ENCODE assay signal across 21 cellular contexts in genomic region chr13:41609828-41610227, GRCh38.
DNase-seq lines count a peak whose midpoint lies in the region; ATAC-seq and TF ChIP-seq lines count a peak whose summit lies in the region.
"Had no signal": no experiment of that assay in that cellular context is flagged by ENCODE, and none has a peak within 500 bp of the region (broad histone marks: within the 10 kb centered on the region; RNA-seq: fewer than 3 reads in every experiment).

No MANE protein-coding gene starts in this region.

- H3K36me3 ChIP-seq in left ventricle myocardium inferior (peaks cover 44% of the 10 kb centered on the region), right atrium auricular region (peaks cover 28% of the 10 kb centered on the region), upper lobe of right lung (peaks cover 5% of the 10 kb centered on the region)
- H3K36me3 ChIP-seq: prostate gland had no signal

- H3K4me1 Mint-ChIP-seq in endothelial cell (ENCODE audit: unreplicated experiment) (peaks cover 32% of the 10 kb centered on the region), neural crest cell (peaks cover 8% of the 10 kb centered on the region)
- H3K4me1 Mint-ChIP-seq: activated CD8-positive, alpha-beta memory T cell treated with anti-CD3 and anti-CD28 coated beads, Interleukin-2, amount 10 ng/mL, durations not matched to agents 7 days and 5 days; activated naive CD8-positive, alpha-beta T cell treated with anti-CD3 and anti-CD28 coated beads, Interleukin-2, amount 50 U/mL, for 24 hours; CD14-positive monocyte had no signal

- H3K4me3 ChIP-seq in left ventricle myocardium inferior (no peak overlapping the region), right atrium auricular region (no peak overlapping the region), upper lobe of right lung (no peak overlapping the region)
- H3K4me3 ChIP-seq: cardiac muscle cell, dorsolateral prefrontal cortex, prostate gland, spleen had no signal

- peak; percentile 70 for ATAC-seq in upper lobe of right lung
- ATAC-seq in HG03280 (IDR thresholded peaks at IDR 0.05; ENCODE audit: unreplicated experiment), result no peak
- ATAC-seq: activated CD8-positive, alpha-beta memory T cell treated with anti-CD3 and anti-CD28 coated beads, Interleukin-2, amount 10 ng/mL, durations not matched to agents 7 days and 5 days; activated naive CD8-positive, alpha-beta T cell treated with anti-CD3 and anti-CD28 coated beads, Interleukin-2, amount 50 U/mL, for 24 hours; natural killer cell treated with Interleukin-12 subunit alpha and Interleukin-12 subunit beta and Interleukin-15 and Interleukin-18, amount 100 ng/mL, for 72 hours; SK-N-SH treated with all-trans-retinoic acid at 6 μM for 48 hours had no signal

- H3K9me3 Mint-ChIP-seq in endothelial cell (ENCODE audit: unreplicated experiment) (no peaks in the 10 kb centered on the region), neural crest cell (no peaks in the 10 kb centered on the region)
- H3K9me3 Mint-ChIP-seq: activated naive CD8-positive, alpha-beta T cell treated with anti-CD3 and anti-CD28 coated beads, Interleukin-2, amount 50 U/mL, for 24 hours; natural killer cell treated with Interleukin-12 subunit alpha and Interleukin-12 subunit beta and Interleukin-15 and Interleukin-18, amount 100 ng/mL, for 72 hours had no signal

- H3K4me3 Mint-ChIP-seq in endothelial cell (ENCODE audit: unreplicated experiment) (no peak overlapping the region), neural crest cell (no peak overlapping the region)
- H3K4me3 Mint-ChIP-seq: activated CD8-positive, alpha-beta memory T cell treated with anti-CD3 and anti-CD28 coated beads, Interleukin-2, amount 10 ng/mL, durations not matched to agents 7 days and 5 days; activated naive CD8-positive, alpha-beta T cell treated with anti-CD3 and anti-CD28 coated beads, Interleukin-2, amount 50 U/mL, for 24 hours; CD14-positive monocyte; natural killer cell treated with Interleukin-12 subunit alpha and Interleukin-12 subunit beta and Interleukin-15 and Interleukin-18, amount 100 ng/mL, for 72 hours had no signal

- no peaks in the 10 kb centered on the region for H3K9me3 ChIP-seq in left ventricle myocardium inferior (replicated peaks)
- no peaks in the 10 kb centered on the region for H3K9me3 ChIP-seq in right atrium auricular region
- no peaks in the 10 kb centered on the region for H3K9me3 ChIP-seq in upper lobe of right lung
- H3K9me3 ChIP-seq: prostate gland, spleen had no signal

- DNase-seq in left ventricle myocardium inferior (no peak), right atrium auricular region (ENCODE audit: low spot score) (no peak), endothelial cell (ENCODE audit: low spot score) (no peak), neural crest cell (ENCODE audit: low read depth, low spot score) (no peak), upper lobe of right lung (no peak), DMS153 treated with DMSO at 0.1 percent for 48 hours (lab: John Stamatoyannopoulos, UW; ENCODE audit: unreplicated experiment) (no peak)
- DNase-seq in activated CD8-positive, alpha-beta memory T cell treated with anti-CD3 and anti-CD28 coated beads for 24 hours, result no peak
- DNase-seq: ACHN; activated CD8-positive, alpha-beta memory T cell treated with anti-CD3 and anti-CD28 coated beads, Interleukin-2, amount 10 ng/mL, durations not matched to agents 7 days and 5 days; activated naive CD8-positive, alpha-beta T cell treated with anti-CD3 and anti-CD28 coated beads, Interleukin-2, amount 50 U/mL, for 24 hours; DMS 273 treated with DMSO at 0.1 percent for 48 hours; dorsolateral prefrontal cortex; glutamatergic neuron; spleen; stimulated activated CD4-positive, alpha-beta T cell treated with anti-CD3 and anti-CD28 coated beads, Interleukin-4, amount 100 ng/mL, for 4 hours had no signal

- TF ChIP-seq CTCF in left ventricle myocardium inferior (IDR thresholded peaks at IDR 0.05; ENCODE audit: borderline replicate concordance) (no peak), right atrium auricular region (IDR thresholded peaks at IDR 0.05) (no peak), endothelial cell (IDR thresholded peaks at IDR 0.05; ENCODE audit: unreplicated experiment) (no peak), neural crest cell (conservative IDR thresholded peaks at IDR 0.05) (no peak), upper lobe of right lung (IDR thresholded peaks at IDR 0.05) (no peak)

- no peaks in the 10 kb centered on the region for H3K27me3 ChIP-seq in left ventricle myocardium inferior (ENCODE audit: low read depth)
- H3K27me3 ChIP-seq in right atrium auricular region, result no peaks in the 10 kb centered on the region
- no peaks in the 10 kb centered on the region for H3K27me3 ChIP-seq in upper lobe of right lung
- H3K27me3 ChIP-seq: cardiac muscle cell, dorsolateral prefrontal cortex, spleen had no signal

- H3K4me1 ChIP-seq in left ventricle myocardium inferior (peaks cover 47% of the 10 kb centered on the region), right atrium auricular region (peaks cover 0 to 16% of the 10 kb centered on the region in 2 donors), upper lobe of right lung (peaks cover 31% of the 10 kb centered on the region)
- H3K4me1 ChIP-seq: prostate gland had no signal

- H3K36me3 Mint-ChIP-seq in endothelial cell (ENCODE audit: low read depth, unreplicated experiment) (peaks cover 2% of the 10 kb centered on the region), neural crest cell (ENCODE audit: low read depth) (peaks cover 24% of the 10 kb centered on the region)

- intact Hi-C loops in left ventricle myocardium inferior (cut with micrococcal nuclease) (loop anchor here (5.0 kb wide), 1 partner anchor 37 kb away; no protein-coding TSS in a partner anchor), upper lobe of right lung (cut with DNase I) (no loop called here)

- H3K27ac ChIP-seq in left ventricle myocardium inferior (replicated peaks) (peak overlapping the region; percentile 85), right atrium auricular region (no peak overlapping the region), upper lobe of right lung (peak overlapping the region; percentile 75)
- H3K27ac ChIP-seq: cardiac muscle cell, spleen had no signal

- H3K27ac Mint-ChIP-seq in endothelial cell (ENCODE audit: unreplicated experiment) (peak overlapping the region; percentile 9), neural crest cell (ENCODE audit: unreplicated experiment) (peak overlapping the region; percentile 1)
- H3K27ac Mint-ChIP-seq: activated CD8-positive, alpha-beta memory T cell treated with anti-CD3 and anti-CD28 coated beads, Interleukin-2, amount 10 ng/mL, durations not matched to agents 7 days and 5 days; activated naive CD8-positive, alpha-beta T cell treated with anti-CD3 and anti-CD28 coated beads, Interleukin-2, amount 50 U/mL, for 24 hours; natural killer cell treated with Interleukin-12 subunit alpha and Interleukin-12 subunit beta and Interleukin-15 and Interleukin-18, amount 100 ng/mL, for 72 hours had no signal

- H3K27me3 Mint-ChIP-seq in endothelial cell (ENCODE audit: unreplicated experiment), result no peaks in the 10 kb centered on the region
- no peaks in the 10 kb centered on the region for H3K27me3 Mint-ChIP-seq in neural crest cell (ENCODE audit: low read depth)
- H3K27me3 Mint-ChIP-seq: activated CD8-positive, alpha-beta memory T cell treated with anti-CD3 and anti-CD28 coated beads, Interleukin-2, amount 10 ng/mL, durations not matched to agents 7 days and 5 days; activated naive CD8-positive, alpha-beta T cell treated with anti-CD3 and anti-CD28 coated beads, Interleukin-2, amount 50 U/mL, for 24 hours; natural killer cell treated with Interleukin-12 subunit alpha and Interleukin-12 subunit beta and Interleukin-15 and Interleukin-18, amount 100 ng/mL, for 72 hours had no signal

Comparison
In these comparisons a context has a peak if more than half of its experiments do, and no peak if none do; other contexts are left out.
1. H3K27ac ChIP-seq: peak in left ventricle myocardium inferior (single experiment) and upper lobe of right lung (single experiment); none in right atrium auricular region (0 of 2).